In genomic region chr6:113651120-113651519, GRCh38 we compare ENCODE assay signal across 17 cellular contexts.
A peak's percentile ranks its signal among the peaks of the same experiment; 100 is the strongest.
DNase-seq lines count a peak whose midpoint lies in the region; ATAC-seq, FAIRE-seq and TF ChIP-seq lines count a peak whose summit lies in the region.
"Had no signal": no experiment of that assay in that cellular context is flagged by ENCODE, and none has a peak within 500 bp of the region (broad histone marks: within the 10 kb centered on the region; RNA-seq: fewer than 3 reads in every experiment).

No MANE protein-coding gene starts in this region.

- intact Hi-C loops in dendritic cell treated with granulocyte-macrophage colony-stimulating factor and Interleukin-4, amounts not matched to agents 40 ng/mL and 50 ng/mL, for 4 days (cut with micrococcal nuclease) = loop anchor here (5.0 kb wide), 2 partner anchors 46 to 156 kb away; no protein-coding TSS in a partner anchor
- intact Hi-C loops in CD4-positive, alpha-beta T cell (cut with DNase I, micrococcal nuclease) = no loop called here
- intact Hi-C loops in CD4-positive, alpha-beta memory T cell (cut with micrococcal nuclease) = no loop called here

- CTCF ChIA-PET in A549 (lab: Yijun Ruan, JAX) (no interaction called here), HEK293 (lab: Yijun Ruan, JAX) (interaction anchor here (0.6 kb wide), 2 partner anchors 268 to 285 kb away, joined by 3 read pairs; no protein-coding TSS in a partner anchor)
- CTCF ChIA-PET in CD4-positive, alpha-beta T cell (lab: Charles Lee) = no interaction called here
- CTCF ChIA-PET in CD4-positive, alpha-beta memory T cell (lab: Charles Lee; ENCODE audit: partially characterized antibody) = no interaction called here

- peak overlapping the region; percentile 38 for H3K27ac Mint-ChIP-seq in dendritic cell treated with granulocyte-macrophage colony-stimulating factor and Interleukin-4, amounts not matched to agents 40 ng/mL and 50 ng/mL, for 4 days
- H3K27ac Mint-ChIP-seq in mesothelial cell of epicardium = peak overlapping the region; percentile 43
- H3K27ac Mint-ChIP-seq in CD4-positive, alpha-beta T cell = no peak overlapping the region
- H3K27ac Mint-ChIP-seq in CD4-positive, alpha-beta memory T cell = no peak overlapping the region
- H3K27ac Mint-ChIP-seq: activated naive CD8-positive, alpha-beta T cell treated with anti-CD3 and anti-CD28 coated beads for 36 hours; immature natural killer cell had no signal

- no peak overlapping the region for H3K4me3 ChIP-seq in A549
- no peak overlapping the region for H3K4me3 ChIP-seq in HEK293 (ENCODE audit: low read depth, low read length)
- H3K4me3 ChIP-seq in CD4-positive, alpha-beta memory T cell (ENCODE audit: low read length in 2 of 2) = no peak overlapping the region
- H3K4me3 ChIP-seq: GM23248, prostate gland had no signal

- no peaks in the 10 kb centered on the region for H3K27me3 Mint-ChIP-seq in dendritic cell treated with granulocyte-macrophage colony-stimulating factor and Interleukin-4, amounts not matched to agents 40 ng/mL and 50 ng/mL, for 4 days
- no peaks in the 10 kb centered on the region for H3K27me3 Mint-ChIP-seq in mesothelial cell of epicardium (ENCODE audit: low read depth)
- H3K27me3 Mint-ChIP-seq in CD4-positive, alpha-beta T cell = no peaks in the 10 kb centered on the region
- H3K27me3 Mint-ChIP-seq in CD4-positive, alpha-beta memory T cell = peaks cover 0 to 5% of the 10 kb centered on the region in 2 donors

- FAIRE-seq in A549 (lab: Jason Lieb, UNC) = no peak
- FAIRE-seq: frontal cortex had no signal

- H3K27ac ChIP-seq in A549 (peak overlapping the region; percentile 17 to 67; a peak in 3 of 6 replicates), HEK293 (ENCODE audit: extremely low read depth, low read depth, low read length) (no peak overlapping the region)
- H3K27ac ChIP-seq in CD4-positive, alpha-beta T cell (ENCODE audit: low read depth, low read length) = no peak overlapping the region
- H3K27ac ChIP-seq in CD4-positive, alpha-beta memory T cell (ENCODE audit: low read depth, low read length) = no peak overlapping the region
- H3K27ac ChIP-seq: GM23248 had no signal

- TF ChIP-seq CTCF in A549 (IDR thresholded peaks at IDR 0.05) (no peak), HEK293 (tag by site-specific recombination; IDR thresholded peaks at IDR 0.05) (no peak), mesothelial cell of epicardium (IDR thresholded peaks at IDR 0.05; ENCODE audit: unreplicated experiment) (no peak)
- TF ChIP-seq CTCF in CD4-positive, alpha-beta T cell (IDR thresholded peaks at IDR 0.05) = no peak

- H3K9me3 ChIP-seq in A549 = no peaks in the 10 kb centered on the region
- no peaks in the 10 kb centered on the region for H3K9me3 ChIP-seq in HEK293 (ENCODE audit: control insufficient read depth, insufficient read depth, low read depth, low read length)
- no peaks in the 10 kb centered on the region for H3K9me3 ChIP-seq in CD4-positive, alpha-beta T cell (ENCODE audit: control insufficient read depth, low read length)
- no peaks in the 10 kb centered on the region for H3K9me3 ChIP-seq in CD4-positive, alpha-beta memory T cell (ENCODE audit: control insufficient read depth in 1 of 2, low read length in 2 of 2)
- H3K9me3 ChIP-seq: prostate gland had no signal

- no peaks in the 10 kb centered on the region for H3K36me3 Mint-ChIP-seq in dendritic cell treated with granulocyte-macrophage colony-stimulating factor and Interleukin-4, amounts not matched to agents 40 ng/mL and 50 ng/mL, for 4 days (ENCODE audit: low read depth)
- H3K36me3 Mint-ChIP-seq in mesothelial cell of epicardium = no peaks in the 10 kb centered on the region
- H3K36me3 Mint-ChIP-seq in CD4-positive, alpha-beta T cell (ENCODE audit: low read depth) = no peaks in the 10 kb centered on the region
- no peaks in the 10 kb centered on the region for H3K36me3 Mint-ChIP-seq in CD4-positive, alpha-beta memory T cell
- H3K36me3 Mint-ChIP-seq: activated naive CD8-positive, alpha-beta T cell treated with anti-CD3 and anti-CD28 coated beads for 36 hours; immature natural killer cell had no signal

- peaks cover 58% of the 10 kb centered on the region for H3K4me1 Mint-ChIP-seq in dendritic cell treated with granulocyte-macrophage colony-stimulating factor and Interleukin-4, amounts not matched to agents 40 ng/mL and 50 ng/mL, for 4 days (ENCODE audit: low read depth)
- H3K4me1 Mint-ChIP-seq in mesothelial cell of epicardium = peaks cover 24% of the 10 kb centered on the region
- no peaks in the 10 kb centered on the region for H3K4me1 Mint-ChIP-seq in CD4-positive, alpha-beta T cell (ENCODE audit: low read depth)
- no peaks in the 10 kb centered on the region for H3K4me1 Mint-ChIP-seq in CD4-positive, alpha-beta memory T cell
- H3K4me1 Mint-ChIP-seq: immature natural killer cell had no signal

- H3K4me1 ChIP-seq in A549 (peaks cover 35% of the 10 kb centered on the region), HEK293 (ENCODE audit: control insufficient read depth, insufficient read depth, low read length) (no peaks in the 10 kb centered on the region)
- no peaks in the 10 kb centered on the region for H3K4me1 ChIP-seq in CD4-positive, alpha-beta memory T cell (ENCODE audit: insufficient read depth, low read length)

- 78% methylated on average over 4 of the region's 4 CpGs for WGBS in A549 (ENCODE audit: missing lambda C conversion rate)

- peaks cover 4% of the 10 kb centered on the region for H3K27me3 ChIP-seq in CD4-positive, alpha-beta T cell (ENCODE audit: control insufficient read depth, insufficient read depth, low read length)
- H3K27me3 ChIP-seq in CD4-positive, alpha-beta memory T cell (ENCODE audit: insufficient read depth, low read length) = no peaks in the 10 kb centered on the region

- peaks cover 6% of the 10 kb centered on the region for H3K9me3 Mint-ChIP-seq in dendritic cell treated with granulocyte-macrophage colony-stimulating factor and Interleukin-4, amounts not matched to agents 40 ng/mL and 50 ng/mL, for 4 days
- H3K9me3 Mint-ChIP-seq in mesothelial cell of epicardium = peaks cover 7% of the 10 kb centered on the region
- no peaks in the 10 kb centered on the region for H3K9me3 Mint-ChIP-seq in CD4-positive, alpha-beta T cell
- peaks cover 0 to 3% (median 0%) of the 10 kb centered on the region in 8 donors for H3K9me3 Mint-ChIP-seq in CD4-positive, alpha-beta memory T cell
- H3K9me3 Mint-ChIP-seq: activated naive CD8-positive, alpha-beta T cell treated with anti-CD3 and anti-CD28 coated beads for 36 hours had no signal

- no peak for TF ChIP-seq EP300 in A549 (IDR thresholded peaks at IDR 0.05)

- no peak for TF ChIP-seq POLR2A in A549 (IDR thresholded peaks at IDR 0.05; ENCODE audit: low read length)

- DNase-seq in A549 (ENCODE audit: low read depth in 1 of 2, low spot score in 1 of 2) = no peak
- DNase-seq in mesothelial cell of epicardium (ENCODE audit: low spot score in 2 of 2, unreplicated experiment in 2 of 2) = no peak
- DNase-seq in NOMO-1 treated with DMSO at 0.1 percent for 48 hours (lab: John Stamatoyannopoulos, UW; ENCODE audit: unreplicated experiment) = no peak
- no peak for DNase-seq in CD4-positive, alpha-beta T cell
- DNase-seq in left lobe of liver (ENCODE audit: low spot score) = no peak
- no peak for DNase-seq in CD4-positive, alpha-beta memory T cell
- DNase-seq: activated CD4-positive, alpha-beta T cell treated with anti-CD3 and anti-CD28 coated beads for 48 hours; activated naive CD8-positive, alpha-beta T cell treated with anti-CD3 and anti-CD28 coated beads for 36 hours; GM23248; immature natural killer cell; NCI-H2081 treated with DMSO at 0.1 percent for 48 hours; NCI-H748 treated with DMSO at 0.1 percent for 48 hours; RPMI8226 had no signal

- ATAC-seq in A549 (no peak), left lobe of liver (no peak)
- ATAC-seq in CD4-positive, alpha-beta T cell (ENCODE audit: poor library complexity) = no peak

- no peak overlapping the region for H3K4me3 Mint-ChIP-seq in dendritic cell treated with granulocyte-macrophage colony-stimulating factor and Interleukin-4, amounts not matched to agents 40 ng/mL and 50 ng/mL, for 4 days
- no peak overlapping the region for H3K4me3 Mint-ChIP-seq in mesothelial cell of epicardium
- H3K4me3 Mint-ChIP-seq in CD4-positive, alpha-beta T cell = no peak overlapping the region
- no peak overlapping the region for H3K4me3 Mint-ChIP-seq in CD4-positive, alpha-beta memory T cell
- H3K4me3 Mint-ChIP-seq: activated naive CD8-positive, alpha-beta T cell treated with anti-CD3 and anti-CD28 coated beads for 36 hours; immature natural killer cell had no signal

- POLR2A ChIA-PET in A549 (lab: Yijun Ruan, JAX) (no interaction called here), HEK293 (lab: Yijun Ruan, JAX) (interaction anchor here (0.6 kb wide), 1 partner anchor 13 kb away, joined by 3 read pairs; no protein-coding TSS in a partner anchor)
- POLR2A ChIA-PET in CD4-positive, alpha-beta T cell (lab: Charles Lee) = no interaction called here
- POLR2A ChIA-PET in CD4-positive, alpha-beta memory T cell (lab: Charles Lee; ENCODE audit: partially characterized antibody) = no interaction called here

- no peaks in the 10 kb centered on the region for H3K36me3 ChIP-seq in HEK293 (ENCODE audit: control insufficient read depth in 2 of 2, insufficient read depth in 1 of 2, low read length in 2 of 2)
- no peaks in the 10 kb centered on the region for H3K36me3 ChIP-seq in CD4-positive, alpha-beta memory T cell (ENCODE audit: insufficient read depth, low read length)
- H3K36me3 ChIP-seq: prostate gland had no signal

- no peak overlapping the region for H3K4me2 ChIP-seq in A549

- no peak for TF ChIP-seq RAD21 in A549 (conservative IDR thresholded peaks at IDR 0.05 in 1 of 2, IDR thresholded peaks at IDR 0.05 in 1 of 2)

TF ChIP-seq in A549, 52 proteins besides CTCF, POLR2A, EP300 and RAD21:
- TF ChIP-seq FOXS1 (CRISPR knock-in tag; IDR thresholded peaks at IDR 0.05) = no peak
- no peak for TF ChIP-seq JUN (IDR thresholded peaks at IDR 0.05)
- no peak for TF ChIP-seq GATA3 (IDR thresholded peaks at IDR 0.05; ENCODE audit: borderline replicate concordance)
- no peak for TF ChIP-seq KDM5A (IDR thresholded peaks at IDR 0.05)
- no peak for TF ChIP-seq NFE2L2 (conservative IDR thresholded peaks at IDR 0.05; ENCODE audit: low read length)
- TF ChIP-seq PHF8 (IDR thresholded peaks at IDR 0.05; ENCODE audit: borderline replicate concordance, low read depth) = no peak

TF ChIP-seq in HEK293, 187 proteins besides CTCF, POLR2A, EP300 and RAD21:
- TF ChIP-seq ZBTB20 (tag by site-specific recombination; IDR thresholded peaks at IDR 0.05) (peak; percentile 38; the same call in 1 of the 2 replicates), ZNF558 (tag by site-specific recombination; IDR thresholded peaks at IDR 0.05) (no peak)

Comparison
In these comparisons a context has a peak if more than half of its experiments do, and no peak if none do; other contexts are left out.
1. H3K27ac ChIP-seq: peak in A549 (2 of 2); none in HEK293 (single experiment), CD4-positive, alpha-beta T cell (single experiment) and CD4-positive, alpha-beta memory T cell (single experiment).
2. H3K27ac Mint-ChIP-seq: peak in dendritic cell treated with granulocyte-macrophage colony-stimulating factor and Interleukin-4, amounts not matched to agents 40 ng/mL and 50 ng/mL, for 4 days (single experiment) and mesothelial cell of epicardium (single experiment); none in CD4-positive, alpha-beta T cell (single experiment) and CD4-positive, alpha-beta memory T cell (0 of 7).